In genomic region chr2:211568439-211568838, GRCh38 we compare ENCODE assay signal across 31 cellular contexts.
DNase-seq lines count a peak whose midpoint lies in the region; ATAC-seq and TF ChIP-seq lines count a peak whose summit lies in the region.
"Had no signal": no experiment of that assay in that cellular context is flagged by ENCODE, and none has a peak within 500 bp of the region (broad histone marks: within the 10 kb centered on the region; RNA-seq: fewer than 3 reads in every experiment).

No MANE protein-coding gene starts in this region.

- H3F3A ChIP-seq in SK-N-SH (replicated peaks; ENCODE audit: insufficient read depth): no peaks in the 10 kb centered on the region
- no peaks in the 10 kb centered on the region for H3F3A ChIP-seq in GM23248 (ENCODE audit: insufficient read depth)

- no peak overlapping the region for H3K4me3 ChIP-seq in OCI-LY3 (ENCODE audit: low read length)
- no peak overlapping the region for H3K4me3 ChIP-seq in SK-N-SH (ENCODE audit: low read depth in 2 of 2, low read length in 1 of 2)
- H3K4me3 ChIP-seq in GM23248: no peak overlapping the region
- H3K4me3 ChIP-seq: A549; BLaER1; BLaER1 treated with 17β-estradiol and CSF1 and Interleukin-3, amounts not matched to agents 10 nM and 100 nM had no signal

- no peak overlapping the region for H3K4me2 ChIP-seq in OCI-LY3 (ENCODE audit: low read length)
- H3K4me2 ChIP-seq in SK-N-SH: no peak overlapping the region
- H3K4me2 ChIP-seq in GM23248 (ENCODE audit: unreplicated experiment): no peak overlapping the region
- H3K4me2 ChIP-seq: A549; BLaER1; BLaER1 treated with 17β-estradiol and CSF1 and Interleukin-3, amounts not matched to agents 10 nM and 100 nM had no signal

- H3K27me3 ChIP-seq in OCI-LY3 (ENCODE audit: low read depth, low read length) (no peaks in the 10 kb centered on the region), SK-N-SH (ENCODE audit: insufficient read depth) (no peaks in the 10 kb centered on the region), GM23248 (replicated peaks; ENCODE audit: insufficient read depth) (no peaks in the 10 kb centered on the region)
- H3K27me3 ChIP-seq: BE2C; BLaER1; BLaER1 treated with 17β-estradiol and CSF1 and Interleukin-3, amounts not matched to agents 10 nM and 100 nM had no signal

- H3K9me2 ChIP-seq in SK-N-SH (no peaks in the 10 kb centered on the region), GM23248 (ENCODE audit: insufficient read depth) (no peaks in the 10 kb centered on the region)

- TF ChIP-seq EP300 in SK-N-SH (IDR thresholded peaks at IDR 0.05; ENCODE audit: borderline replicate concordance in 1 of 2, low read depth in 1 of 2, low read length in 1 of 2): no peak

- POLR2A ChIA-PET in SK-N-SH (lab: Yijun Ruan, JAX): no interaction called here
- POLR2A ChIA-PET in GM10248 (lab: Yijun Ruan, JAX): no interaction called here

- no peak for TF ChIP-seq CTCF in OCI-LY3 (IDR thresholded peaks at IDR 0.05; ENCODE audit: low read depth, low read length)
- no peak for TF ChIP-seq CTCF in SK-N-SH (IDR thresholded peaks at IDR 0.05)
- no peak for TF ChIP-seq CTCF in GM10248 (IDR thresholded peaks at IDR 0.05; ENCODE audit: control extremely low read depth, extremely low read depth, low read depth, missing control alignments)

- H4K20me1 ChIP-seq in OCI-LY3 (ENCODE audit: insufficient read depth, low read length): no peaks in the 10 kb centered on the region
- no peaks in the 10 kb centered on the region for H4K20me1 ChIP-seq in SK-N-SH (ENCODE audit: insufficient read depth)
- no peaks in the 10 kb centered on the region for H4K20me1 ChIP-seq in GM23248 (ENCODE audit: insufficient read depth)
- H4K20me1 ChIP-seq: BLaER1; BLaER1 treated with 17β-estradiol and CSF1 and Interleukin-3, amounts not matched to agents 10 nM and 100 nM had no signal

- H3K9me3 ChIP-seq in OCI-LY3 (ENCODE audit: insufficient read depth, low read length): no peaks in the 10 kb centered on the region
- H3K9me3 ChIP-seq in SK-N-SH: no peaks in the 10 kb centered on the region
- H3K9me3 ChIP-seq in GM23248 (ENCODE audit: low read depth): peaks cover 4% of the 10 kb centered on the region
- H3K9me3 ChIP-seq: A549; BE2C; BLaER1; BLaER1 treated with 17β-estradiol and CSF1 and Interleukin-3, amounts not matched to agents 10 nM and 100 nM had no signal

- no peaks in the 10 kb centered on the region for H3K4me1 ChIP-seq in OCI-LY3 (ENCODE audit: low read length)
- H3K4me1 ChIP-seq in SK-N-SH (ENCODE audit: control insufficient read depth in 1 of 2, insufficient read depth in 2 of 2, low read depth in 1 of 2, low read length in 1 of 2): peaks cover 0 to 5% of the 10 kb centered on the region in 2 experiments; a peak in 1 of 4 replicates
- H3K4me1 ChIP-seq in GM23248 (ENCODE audit: insufficient read depth): no peaks in the 10 kb centered on the region
- H3K4me1 ChIP-seq: A549; BLaER1; BLaER1 treated with 17β-estradiol and CSF1 and Interleukin-3, amounts not matched to agents 10 nM and 100 nM; Caco-2 had no signal

- DNase-seq in SK-N-SH (no peak), GM23248 (no peak), CD1c-positive myeloid dendritic cell (ENCODE audit: extremely low spot score) (no peak), GM10248 (ENCODE audit: extremely low spot score) (no peak)
- DNase-seq: 8988T; ACHN; AML-193; BE2C; C1 segment of cervical spinal cord; Caco-2; Calu3; CD4-positive, alpha-beta memory T cell; CD4-positive, alpha-beta T cell; CD4-positive, CD25-positive, alpha-beta regulatory T cell; CD8-positive, alpha-beta memory T cell; CD8-positive, alpha-beta T cell; COR-L47; DMS 273 treated with DMSO at 0.1 percent for 48 hours; DMS153; DMS53; DMS79; DMS79 treated with DMSO at 0.1 percent for 48 hours; DND-41; EL had no signal

- ATAC-seq in SK-N-SH treated with all-trans-retinoic acid at 6 μM for 48 hours: no peak
- ATAC-seq: A549; CD8-positive, alpha-beta T cell had no signal

- in situ Hi-C loops in GM23248 (cut with MboI): no loop called here

- H2AFZ ChIP-seq in OCI-LY3 (ENCODE audit: low read depth, low read length) (0 out of 2 replicates have a peak overlapping the region, but pooled peaks have one; percentile 27), SK-N-SH (ENCODE audit: low read depth) (no peak overlapping the region), GM23248 (no peak overlapping the region)

- H3K36me3 ChIP-seq in OCI-LY3 (replicated peaks; ENCODE audit: low read depth, low read length): no peaks in the 10 kb centered on the region
- no peaks in the 10 kb centered on the region for H3K36me3 ChIP-seq in SK-N-SH (replicated peaks in 1 of 2; ENCODE audit: control insufficient read depth in 1 of 2, insufficient read depth in 2 of 2, low read length in 1 of 2)
- H3K36me3 ChIP-seq in GM23248 (ENCODE audit: low read depth): no peaks in the 10 kb centered on the region
- H3K36me3 ChIP-seq: BE2C; BLaER1; BLaER1 treated with 17β-estradiol and CSF1 and Interleukin-3, amounts not matched to agents 10 nM and 100 nM had no signal

- H3K27ac ChIP-seq in OCI-LY3 (ENCODE audit: low read length): no peak overlapping the region
- no peak overlapping the region for H3K27ac ChIP-seq in SK-N-SH (ENCODE audit: low read depth in 2 of 2, low read length in 1 of 2)
- H3K27ac ChIP-seq in GM23248: no peak overlapping the region
- H3K27ac ChIP-seq: 22Rv1; A549; BLaER1; BLaER1 treated with 17β-estradiol and CSF1 and Interleukin-3, amounts not matched to agents 10 nM and 100 nM; C4-2B had no signal

- 14% methylated on average over 3 of the region's 3 CpGs for WGBS in SK-N-SH (ENCODE audit: low lambda C conversion rate)
- WGBS in GM23248 (ENCODE audit: low coverage in 1 of 2, low lambda C conversion rate in 2 of 2, missing lambda C conversion rate in 2 of 2), 2 experiments: 28 to 34% methylated on average over 3 of the region's 3 CpGs

- CTCF ChIA-PET in SK-N-SH (lab: Yijun Ruan, JAX) (no interaction called here), GM10248 (lab: Yijun Ruan, JAX) (no interaction called here)

- TF ChIP-seq RAD21 in SK-N-SH (IDR thresholded peaks at IDR 0.05; ENCODE audit: low read length): no peak

- H3K9ac ChIP-seq in OCI-LY3 (ENCODE audit: low read length): no peak overlapping the region
- no peak overlapping the region for H3K9ac ChIP-seq in SK-N-SH
- H3K9ac ChIP-seq in GM23248: no peak overlapping the region
- H3K9ac ChIP-seq: BLaER1; BLaER1 treated with 17β-estradiol and CSF1 and Interleukin-3, amounts not matched to agents 10 nM and 100 nM had no signal

- H3K79me2 ChIP-seq in OCI-LY3 (ENCODE audit: low read length) (no peaks in the 10 kb centered on the region), SK-N-SH (ENCODE audit: insufficient read depth) (no peaks in the 10 kb centered on the region), GM23248 (ENCODE audit: insufficient read depth) (no peaks in the 10 kb centered on the region)

TF ChIP-seq in SK-N-SH, 30 proteins besides CTCF, POLR2A, EP300 and RAD21:
- TF ChIP-seq MXI1 (IDR thresholded peaks at IDR 0.05; ENCODE audit: low read depth, low read length): no peak
- peak; percentile 68; the same call in 1 of the 2 replicates for TF ChIP-seq GATA2 (CRISPR knock-in tag; IDR thresholded peaks at IDR 0.05)
TF ChIP-seq in SK-N-SH: peak in this region for 1.

TF ChIP-seq in SK-N-SH treated with all-trans-retinoic acid at 6 μM for 48 hours, 23 proteins besides CTCF, POLR2A, EP300 and RAD21:
- TF ChIP-seq ZNF70 (CRISPR knock-in tag; IDR thresholded peaks at IDR 0.05) (peak; percentile 69), TCF4 (CRISPR knock-in tag; IDR thresholded peaks at IDR 0.05; ENCODE audit: borderline replicate concordance) (0 out of 2 replicates have a peak, but pooled peaks have one; percentile 26), ZFP30 (CRISPR knock-in tag; IDR thresholded peaks at IDR 0.05) (peak; percentile 66), ZC3H10 (CRISPR knock-in tag; IDR thresholded peaks at IDR 0.05) (no peak)
